ENCODE assay signal across 16 cellular contexts in genomic region chr4:11106190-11106589, GRCh38.
DNase-seq lines count a peak whose midpoint lies in the region; ATAC-seq, FAIRE-seq and TF ChIP-seq lines count a peak whose summit lies in the region.
"Had no signal": no experiment of that assay in that cellular context is flagged by ENCODE, and none has a peak within 500 bp of the region (broad histone marks: within the 10 kb centered on the region; RNA-seq: fewer than 3 reads in every experiment).

No MANE protein-coding gene starts in this region.

- TF ChIP-seq CTCF in GM12878 (IDR thresholded peaks at IDR 0.05 in 2 of 3, conservative IDR thresholded peaks at IDR 0.05 in 1 of 3; ENCODE audit: control insufficient read depth in 2 of 3, extremely low read depth in 1 of 3, insufficient read depth in 1 of 3, low read depth in 3 of 3, low read length in 3 of 3) (no peak), body of pancreas (IDR thresholded peaks at IDR 0.05) (no peak)

- in situ Hi-C loops in GM12878 (cut with MboI), result no loop called here

- H3K36me3 ChIP-seq in GM12878 (ENCODE audit: control insufficient read depth in 2 of 2, insufficient read depth in 2 of 2, low read length in 1 of 2), result no peaks in the 10 kb centered on the region
- no peaks in the 10 kb centered on the region for H3K36me3 ChIP-seq in body of pancreas (replicated peaks in 1 of 2; ENCODE audit: insufficient read depth in 1 of 2, low read depth in 2 of 2)
- H3K36me3 ChIP-seq: ascending aorta, Peyer's patch had no signal

- RAD21 ChIA-PET in GM12878 (lab: Charles Lee; ENCODE audit: unreplicated experiment), result no interaction called here

- no peaks in the 10 kb centered on the region for H3K4me1 ChIP-seq in GM12878 (ENCODE audit: control insufficient read depth, insufficient read depth, low read length)
- no peaks in the 10 kb centered on the region for H3K4me1 ChIP-seq in body of pancreas
- H3K4me1 ChIP-seq: ascending aorta, parathyroid adenoma, Peyer's patch had no signal

- TF ChIP-seq POLR2A in GM12878 (IDR thresholded peaks at IDR 0.05; ENCODE audit: low read depth, low read length) (no peak), body of pancreas (IDR thresholded peaks at IDR 0.05) (no peak)

- ATAC-seq in GM21576 (IDR thresholded peaks at IDR 0.05; ENCODE audit: unreplicated experiment), result peak; percentile 69
- ATAC-seq in HG03565 (IDR thresholded peaks at IDR 0.05; ENCODE audit: unreplicated experiment), result peak; percentile 83
- peak; percentile 55; the same call in 2 of the 3 replicates for ATAC-seq in GM12878
- ATAC-seq in body of pancreas, result no peak
- ATAC-seq: effector memory CD8-positive, alpha-beta T cell had no signal

- H2AFZ ChIP-seq in GM12878 (ENCODE audit: control insufficient read depth, low read depth, low read length), result no peak overlapping the region
- H2AFZ ChIP-seq: parathyroid adenoma had no signal

- intact Hi-C loops in GM12878 (cut with micrococcal nuclease; ENCODE audit: unreplicated experiment) (no loop called here), body of pancreas (cut with DNase I) (no loop called here)

- H3K27me3 ChIP-seq in GM12878 (replicated peaks in 1 of 2; ENCODE audit: control insufficient read depth in 2 of 2, insufficient read depth in 2 of 2, low read length in 1 of 2) (no peaks in the 10 kb centered on the region), body of pancreas (no peaks in the 10 kb centered on the region)
- H3K27me3 ChIP-seq: ascending aorta, Peyer's patch had no signal

- no peak for FAIRE-seq in GM12878 (lab: Jason Lieb, UNC)

- H3K9me3 ChIP-seq in GM12878 (replicated peaks; ENCODE audit: control insufficient read depth, insufficient read depth, low read length), result no peaks in the 10 kb centered on the region
- no peaks in the 10 kb centered on the region for H3K9me3 ChIP-seq in body of pancreas
- H3K9me3 ChIP-seq: ascending aorta, Peyer's patch had no signal

- CTCF ChIA-PET in GM12878 (lab: Yijun Ruan, JAX), result no interaction called here

- BruUV-seq in GM12878 (replicated peaks; lab: Mats Ljungman, UMichigan), result no TSS peak

- TF ChIP-seq RAD21 in GM12878 (IDR thresholded peaks at IDR 0.05; ENCODE audit: insufficient read depth, low read depth, low read length), result no peak

- peak; percentile 5 for DNase-seq in COLO829 (ENCODE audit: low spot score)
- DNase-seq in GM12878 (ENCODE audit: low read depth, low spot score), result no peak
- no peak for DNase-seq in body of pancreas
- DNase-seq in stimulated activated CD4-positive, alpha-beta T cell treated with anti-CD3 and anti-CD28 coated beads, Interleukin-2, amount 100 ng/mL, for 48 hours, result no peak
- DNase-seq in NCI-H2029 treated with DMSO at 0.1 percent for 48 hours (lab: John Stamatoyannopoulos, UW), result no peak
- DNase-seq in NCI-H2029 (lab: John Stamatoyannopoulos, UW), result no peak
- DNase-seq: activated CD4-positive, alpha-beta T cell treated with anti-CD3 and anti-CD28 coated beads, Interleukin-2, amount 50 U/mL, for 1 hour; effector memory CD8-positive, alpha-beta T cell; NCI-H1105 treated with DMSO at 0.1 percent for 48 hours; NCI-H510A treated with DMSO at 0.1 percent for 48 hours; Peyer's patch; T-helper 9 cell had no signal

- no peak for TF ChIP-seq EP300 in GM12878 (IDR thresholded peaks at IDR 0.05; ENCODE audit: borderline replicate concordance in 1 of 2, control insufficient read depth in 1 of 2, low read depth in 2 of 2, low read length in 2 of 2)

- H3K4me3 ChIP-seq in GM12878 (no peak overlapping the region), body of pancreas (no peak overlapping the region)
- H3K4me3 ChIP-seq: ascending aorta, Peyer's patch had no signal

- SMC1A ChIA-PET in GM12878 (lab: Charles Lee; ENCODE audit: uncharacterized antibody, unreplicated experiment), result interaction anchor here (0.7 kb wide), 1 partner anchor 117 kb away, joined by 3 read pairs; no protein-coding TSS in a partner anchor

- POLR2A ChIA-PET in GM12878 (lab: Charles Lee), result interaction anchor here (0.7 kb wide), 1 partner anchor 406 kb away, joined by 3 read pairs; no protein-coding TSS in a partner anchor

- no peaks in the 10 kb centered on the region for H4K20me1 ChIP-seq in GM12878 (ENCODE audit: control insufficient read depth, insufficient read depth)

- H3K9ac ChIP-seq in GM12878 (ENCODE audit: control insufficient read depth, insufficient read depth, low read length), result no peak overlapping the region
- H3K9ac ChIP-seq: parathyroid adenoma had no signal

- no peak overlapping the region for H3K27ac ChIP-seq in GM12878 (ENCODE audit: control insufficient read depth, insufficient read depth)
- H3K27ac ChIP-seq in body of pancreas, result no peak overlapping the region
- H3K27ac ChIP-seq: ascending aorta, parathyroid adenoma, Peyer's patch had no signal

- no peaks in the 10 kb centered on the region for H3K79me2 ChIP-seq in GM12878 (ENCODE audit: control insufficient read depth, insufficient read depth, low read length)
- H3K79me2 ChIP-seq: parathyroid adenoma had no signal

- no peak overlapping the region for H3K4me2 ChIP-seq in GM12878 (ENCODE audit: control insufficient read depth, insufficient read depth)

TF ChIP-seq in GM12878, 131 proteins besides CTCF, POLR2A, EP300 and RAD21:
- TF ChIP-seq RAD51 (IDR thresholded peaks at IDR 0.05) (no peak), ZBTB40 (IDR thresholded peaks at IDR 0.05; ENCODE audit: borderline replicate concordance) (no peak), ZNF24 (IDR thresholded peaks at IDR 0.05) (no peak), KAT2A (conservative IDR thresholded peaks at IDR 0.05; ENCODE audit: control insufficient read depth, low read depth, low read length) (no peak), TCF12 (IDR thresholded peaks at IDR 0.05; ENCODE audit: low read depth, low read length) (no peak), POLR2AphosphoS5 (IDR thresholded peaks at IDR 0.05; ENCODE audit: low read length) (no peak), SMC3 (IDR thresholded peaks at IDR 0.05; ENCODE audit: borderline replicate concordance, low read length) (no peak), YBX1 (IDR thresholded peaks at IDR 0.05) (no peak), NRF1 (conservative IDR thresholded peaks at IDR 0.05; ENCODE audit: low read depth, low read length) (no peak), ZBED1 (IDR thresholded peaks at IDR 0.05; ENCODE audit: borderline replicate concordance) (no peak), EGR1 (IDR thresholded peaks at IDR 0.05; ENCODE audit: borderline replicate concordance in 1 of 2, low read depth in 2 of 2, low read length in 2 of 2) (no peak), ZNF592 (IDR thresholded peaks at IDR 0.05) (no peak)
